7 cellular contexts compared by ENCODE assay signal in the genomic region with DNA sequence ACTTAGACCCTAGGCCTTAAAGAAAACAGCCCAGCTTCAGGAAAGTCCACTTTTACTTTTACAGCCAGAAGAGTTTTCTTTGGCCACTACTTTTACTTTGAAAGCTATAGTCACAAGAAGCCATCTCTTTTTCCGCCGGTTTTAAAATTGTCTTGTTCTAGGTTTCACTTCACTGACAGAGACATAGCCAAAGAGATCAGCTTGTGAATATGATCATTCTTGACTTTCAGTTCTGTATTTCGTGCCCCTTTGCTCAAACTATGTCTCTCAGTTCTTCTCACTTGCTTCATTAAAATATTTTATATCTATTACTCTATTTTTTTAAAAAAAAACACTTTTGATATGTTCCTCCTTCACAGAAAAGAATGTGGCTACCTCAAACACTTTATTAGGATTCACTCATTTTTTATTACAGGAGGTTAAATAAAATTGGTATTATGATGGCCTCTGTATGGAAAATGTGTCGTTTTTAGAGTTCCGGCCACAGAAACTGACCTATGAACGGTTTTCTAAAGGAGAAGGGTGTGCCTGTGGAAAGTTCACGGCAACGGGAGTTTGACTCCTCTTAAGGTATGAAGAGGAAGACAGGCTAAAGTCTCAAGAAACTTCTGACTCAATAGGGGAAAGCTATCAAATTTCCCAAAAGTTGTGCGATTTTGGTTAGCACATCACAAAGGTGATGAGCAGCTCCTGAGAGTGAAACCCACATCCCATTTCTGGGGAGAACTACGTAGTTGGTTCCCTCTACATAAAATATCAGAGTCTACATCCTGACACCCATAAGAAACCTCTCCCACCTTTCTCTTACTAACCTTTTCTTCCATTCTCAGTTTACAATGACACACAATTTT.
DNase-seq lines count a peak whose midpoint lies in the region; ATAC-seq lines count a peak whose summit lies in the region.

No MANE protein-coding gene starts in this region.

- no peaks in the 10 kb centered on the region for H3K27me3 Mint-ChIP-seq in memory B cell

- peak in 1 of 2 experiments; percentile 24 for DNase-seq in HAP-1 (ENCODE audit: low spot score in 2 of 2)
- peak; percentile 78 for DNase-seq in NAMALWA (ENCODE audit: low spot score)
- DNase-seq in memory B cell (ENCODE audit: low spot score in 2 of 2): no peak
- no peak for DNase-seq in cerebellar nuclear complex (lab: John Stamatoyannopoulos, UW)
- no peak for DNase-seq in NCI-H187 treated with DMSO at 0.1 percent for 48 hours (lab: John Stamatoyannopoulos, UW)
- no peak for DNase-seq in NCI-H146 (lab: John Stamatoyannopoulos, UW)

- H3K4me1 Mint-ChIP-seq in memory B cell: peaks cover 45% of the 10 kb centered on the region

- H3K4me1 ChIP-seq in HAP-1: peaks cover 12% of the 10 kb centered on the region

- H3K9me3 ChIP-seq in HAP-1: no peaks in the 10 kb centered on the region; the same call in 1 of the 2 replicates

- H3K36me3 ChIP-seq in HAP-1 (replicated peaks): 0 out of 2 replicates have a peak, but pooled peaks cover 3% of the 10 kb centered on the region

- peak overlapping the region; percentile 59 for H3K4me3 ChIP-seq in HAP-1

- in situ Hi-C loops in HAP-1 (cut with MboI; ENCODE audit: low sequenced_read_pairs): no loop called here

- H3K36me3 Mint-ChIP-seq in memory B cell: peaks cover 9% of the 10 kb centered on the region

- peak overlapping the region; percentile 87 for H3K4me3 Mint-ChIP-seq in memory B cell

- no peaks in the 10 kb centered on the region for H3K9me3 Mint-ChIP-seq in memory B cell

- ATAC-seq in GM18870 (IDR thresholded peaks at IDR 0.05; ENCODE audit: unreplicated experiment): peak; percentile 47
- ATAC-seq in memory B cell (ENCODE audit: low read depth): peak; percentile 61

- no peaks in the 10 kb centered on the region for H3K27me3 ChIP-seq in HAP-1 (ENCODE audit: low read depth)

- H3K27ac Mint-ChIP-seq in memory B cell: peak overlapping the region; percentile 85
